ENCODE assay signal across 27 cellular contexts in genomic region chr18:62438876-62439275, GRCh38.
"Had no signal": no experiment of that assay in that cellular context is flagged by ENCODE, and none has a peak within 500 bp of the region (broad histone marks: within the 10 kb centered on the region; RNA-seq: fewer than 3 reads in every experiment).

No MANE protein-coding gene starts in this region.

- H3K4me1 ChIP-seq: SJSA1 had no signal

- DNase-seq: activated CD4-positive, alpha-beta T cell treated with anti-CD3 and anti-CD28 coated beads for 48 hours; activated CD4-positive, alpha-beta T cell treated with anti-CD3 and anti-CD28 coated beads, Interleukin-2, amount 50 U/mL, for 4 hours; activated CD4-positive, CD25-positive, alpha-beta regulatory T cell treated with anti-CD3 and anti-CD28 coated beads, Interleukin-2, amount 50 U/mL, for 72 hours; activated CD8-positive, alpha-beta memory T cell treated with anti-CD3 and anti-CD28 coated beads, Interleukin-2, amount 50 U/mL, for 48 hours; activated CD8-positive, alpha-beta T cell treated with anti-CD3 and anti-CD28 coated beads, Interleukin-2, amount 10 ng/mL, durations not matched to agents 7 days and 5 days; activated effector memory CD4-positive, alpha-beta T cell treated with anti-CD3 and anti-CD28 coated beads, Interleukin-2, amount 50 U/mL, for 16 hours; activated naive CD4-positive, alpha-beta T cell treated with Interleukin-2 at 50 U/mL for 16 hours; activated T-cell treated with anti-CD3 and anti-CD28 coated beads, Interleukin-2, amount 50 U/mL, for 1 hour; amygdala; Kasumi-1; KBM-7; NCI-H1105 treated with DMSO at 0.1 percent for 48 hours; NCI-H1930; NCI-H2107; NCI-H2171 treated with DMSO at 0.1 percent for 48 hours; NCI-H510A treated with DMSO at 0.1 percent for 48 hours; NK-92 treated with Interleukin-12 subunit alpha and Interleukin-12 subunit beta, amount 100 ng/mL, for 24 hours; OCI-M1; RPMI8226; SHP77 had no signal

- H3K36me3 Mint-ChIP-seq: activated naive CD4-positive, alpha-beta T cell treated with anti-CD3 and anti-CD28 coated beads, Interleukin-2, amount 50 U/mL, for 72 hours; brain had no signal

- H3K9me3 Mint-ChIP-seq: activated naive CD4-positive, alpha-beta T cell treated with anti-CD3 and anti-CD28 coated beads, Interleukin-2, amount 50 U/mL, for 72 hours; T-helper 1 cell treated with Interleukin-12 subunit alpha and Interleukin-12 subunit beta and Interleukin-4 antibody, amounts not matched to agents 30 μg/mL and 1 μg/mL, for 36 hours had no signal

- FAIRE-seq: astrocyte had no signal

- H3K4me3 Mint-ChIP-seq: activated CD8-positive, alpha-beta T cell treated with anti-CD3 and anti-CD28 coated beads, Interleukin-2, amount 10 ng/mL, durations not matched to agents 7 days and 5 days; brain; T-helper 1 cell treated with Interleukin-12 subunit alpha and Interleukin-12 subunit beta and Interleukin-4 antibody, amounts not matched to agents 30 μg/mL and 1 μg/mL, for 36 hours had no signal

- H3K9me3 ChIP-seq: SJSA1 had no signal

- H3K36me3 ChIP-seq: SJSA1 had no signal

- H3K27ac Mint-ChIP-seq: activated CD8-positive, alpha-beta T cell treated with anti-CD3 and anti-CD28 coated beads, Interleukin-2, amount 10 ng/mL, durations not matched to agents 7 days and 5 days; activated naive CD4-positive, alpha-beta T cell treated with anti-CD3 and anti-CD28 coated beads, Interleukin-2, amount 50 U/mL, for 72 hours; T-helper 1 cell treated with Interleukin-12 subunit alpha and Interleukin-12 subunit beta and Interleukin-4 antibody, amounts not matched to agents 30 μg/mL and 1 μg/mL, for 36 hours had no signal

- ATAC-seq: activated CD8-positive, alpha-beta T cell treated with anti-CD3 and anti-CD28 coated beads, Interleukin-2, amount 10 ng/mL, durations not matched to agents 7 days and 5 days; activated naive CD4-positive, alpha-beta T cell treated with anti-CD3 and anti-CD28 coated beads, Interleukin-2, amount 50 U/mL, for 72 hours; Panc1; SK-N-SH treated with all-trans-retinoic acid at 6 μM for 48 hours had no signal

- H3K27ac ChIP-seq: SJSA1 had no signal

- H3K4me3 ChIP-seq: SJSA1 had no signal
